Comparison of ENCODE assay signal across 8 cellular contexts in the genomic region with DNA sequence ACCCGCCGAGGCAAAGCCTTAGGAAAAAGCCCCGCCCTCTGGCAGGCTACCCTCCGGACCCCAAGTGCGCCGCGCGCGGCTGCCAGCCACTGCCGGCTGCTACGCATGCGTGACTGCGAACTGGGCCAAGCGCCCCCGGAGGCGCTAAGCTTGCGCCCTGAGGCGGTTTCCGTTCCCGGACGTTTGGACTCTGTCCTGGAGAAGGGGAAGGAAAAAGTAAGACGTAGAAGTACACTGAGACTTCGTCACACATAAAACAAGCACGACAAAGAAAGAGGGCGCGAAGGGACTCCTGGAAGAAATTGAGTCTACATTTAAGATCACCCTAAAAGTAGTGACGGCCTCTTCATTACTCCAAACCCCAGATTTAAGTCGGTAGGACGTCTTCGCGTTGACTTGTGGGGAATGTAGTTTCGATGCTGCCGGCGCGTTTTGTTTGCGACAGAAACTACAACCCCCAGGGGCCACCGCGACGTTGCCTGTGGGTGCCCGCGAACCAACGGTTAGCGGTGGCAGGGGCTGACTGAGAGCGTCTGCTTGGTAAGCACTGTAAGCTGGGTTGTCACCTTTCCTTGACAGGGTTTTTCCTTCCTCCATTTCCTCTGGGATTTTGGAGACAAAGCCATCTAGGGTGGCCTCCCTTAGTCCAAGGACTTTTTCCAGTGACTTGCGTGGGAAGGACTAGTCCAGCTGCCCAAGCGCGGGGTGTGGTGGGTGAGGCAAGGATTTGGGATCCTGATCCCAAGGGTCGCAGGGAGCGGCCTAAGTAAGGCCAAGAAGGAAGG. TPM values are rescaled to one million over a fixed set of nuclear protein-coding genes. Genes with fewer than 3 reads are reported as not detected.
DNase-seq lines count a peak whose midpoint lies in the region; ATAC-seq, FAIRE-seq and TF ChIP-seq lines count a peak whose summit lies in the region.

A gene (plus strand): TSS at position 472 of the 785 bp plus-strand sequence. CDS start 49,715 bp downstream, outside the sequence.

- H4K91ac ChIP-seq in H1 (replicated peaks; ENCODE audit: insufficient read length, low read length) = peak within 1 kb of the TSS; percentile 68

- no peak; a peak in 1 of 3 replicates for TF ChIP-seq POLR2A in H1 (IDR thresholded peaks at IDR 0.05; ENCODE audit: control extremely low read depth in 1 of 2, low read depth in 2 of 2, low read length in 2 of 2)

- WGBS in H1 (ENCODE audit: extremely low coverage in 1 of 2, insufficient coverage in 1 of 2, insufficient read length in 1 of 2, insufficient replicate concordance in 2 of 2, low coverage in 1 of 2, low lambda C conversion rate in 2 of 2, missing lambda C conversion rate in 1 of 2), 2 experiments = 1% methylated on average over 47 of the region's 49 CpGs; no CpG with 5 or more reads in 1 of the 2 experiments

- peaks cover 10% of the 10 kb centered on the region for H3K23me2 ChIP-seq in H1 (ENCODE audit: low read depth, low read length)

- no peak within 1 kb of the TSS for H2BK15ac ChIP-seq in H1 (ENCODE audit: low read length)

- H3K4me2 ChIP-seq in H1 (ENCODE audit: insufficient read depth in 1 of 2, low read depth in 2 of 2, low read length in 2 of 2) = peak within 1 kb of the TSS; percentile 85 to 96

- POLR2A ChIA-PET in H1 (lab: Charles Lee; ENCODE audit: partially characterized antibody) = interaction anchor here (0.9 to 2.2 kb wide), 5 partner anchors 83 to 1780 kb away, joined by 3 to 10 read pairs (median 4); a partner anchor contains a TSS

- H3K56ac ChIP-seq in H1 (replicated peaks; ENCODE audit: insufficient read length, low read depth, low read length) = peak within 1 kb of the TSS; percentile 92

- DNase-seq in COR-L47 (lab: John Stamatoyannopoulos, UW) = peak; percentile 91
- peak; percentile 96 for DNase-seq in HT1080 (ENCODE audit: low read depth)
- DNase-seq in NT2/D1 (ENCODE audit: low read depth, low spot score) = peak; percentile 89
- peak; percentile 98 for DNase-seq in activated CD8-positive, alpha-beta memory T cell treated with anti-CD3 and anti-CD28 coated beads, Interleukin-2, amount 10 ng/mL, durations not matched to agents 7 days and 5 days
- peak; percentile 94 to 98 for DNase-seq in H1 (ENCODE audit: low read depth in 1 of 2, low spot score in 2 of 2)
- DNase-seq in memory B cell (ENCODE audit: low spot score in 2 of 2) = peak; percentile 90 to 91
- DNase-seq in stimulated activated CD8-positive, alpha-beta memory T cell treated with anti-CD3 and anti-CD28 coated beads, Interleukin-12 subunit alpha, Interleukin-12 subunit beta, amount 100 ng/mL, for 24 hours (ENCODE audit: extremely low read depth) = peak; percentile 88

- peak; percentile 82 for FAIRE-seq in H1 (lab: Jason Lieb, UNC)

- H2BK12ac ChIP-seq in H1 (ENCODE audit: low read depth, low read length) = no peak within 1 kb of the TSS; the same call in 1 of the 2 replicates

- peaks cover 0 to 2% of the 10 kb centered on the region in 2 experiments for H4K20me1 ChIP-seq in H1 (replicated peaks in 1 of 2; ENCODE audit: control insufficient read depth in 1 of 2, insufficient read depth in 2 of 2, low read length in 2 of 2)

- TF ChIP-seq CTCF in H1 (IDR thresholded peaks at IDR 0.05; ENCODE audit: control extremely low read depth in 1 of 3, insufficient read depth in 1 of 3, low read depth in 1 of 3, low read length in 3 of 3) = peak in 2 of 3 experiments; percentile 2 to 9; a peak in 2 of 4 replicates

- H3K4me1 Mint-ChIP-seq in activated CD8-positive, alpha-beta memory T cell treated with anti-CD3 and anti-CD28 coated beads, Interleukin-2, amount 10 ng/mL, durations not matched to agents 7 days and 5 days = peaks cover 49% of the 10 kb centered on the region
- peaks cover 32% of the 10 kb centered on the region for H3K4me1 Mint-ChIP-seq in memory B cell

- peak within 1 kb of the TSS; percentile 85 for H3K4ac ChIP-seq in H1 (replicated peaks; ENCODE audit: insufficient read length, low read depth, low read length)

- H2AK5ac ChIP-seq in H1 (ENCODE audit: low read depth, low read length) = no peak within 1 kb of the TSS

- H3K4me3 ChIP-seq in NT2/D1 (ENCODE audit: insufficient read length, low read depth) (peak within 1 kb of the TSS; percentile 63), H1 (ENCODE audit: extremely low read depth in 1 of 4, insufficient read depth in 2 of 4, low read depth in 3 of 4, low read length in 4 of 4) (peak within 1 kb of the TSS; percentile 78 to 95 (median 94))

- no peak within 1 kb of the TSS for H2BK120ac ChIP-seq in H1 (replicated peaks; ENCODE audit: low read depth, low read length)

- H4K8ac ChIP-seq in H1 (ENCODE audit: extremely low read depth, insufficient read depth, low read length) = peak within 1 kb of the TSS; percentile 88

- H3K27ac ChIP-seq in H1 (ENCODE audit: low read depth, low read length) = peak within 1 kb of the TSS; percentile 88

- peak within 1 kb of the TSS; percentile 100 for H2AFZ ChIP-seq in H1 (ENCODE audit: low read length)

- H3K4me1 ChIP-seq in NT2/D1 (ENCODE audit: insufficient read depth, insufficient read length) (no peaks in the 10 kb centered on the region), H1 (replicated peaks in 1 of 4; ENCODE audit: control insufficient read depth in 3 of 4, insufficient read depth in 4 of 4, low read length in 3 of 4) (no peaks in the 10 kb centered on the region)

- H2BK20ac ChIP-seq in H1 (ENCODE audit: low read length) = no peak within 1 kb of the TSS

- H3K23ac ChIP-seq in H1 (ENCODE audit: insufficient read length) = no peak within 1 kb of the TSS

- H3K27me3 ChIP-seq in NT2/D1 (ENCODE audit: insufficient read depth, insufficient read length) (no peaks in the 10 kb centered on the region), H1 (replicated peaks in 1 of 4; ENCODE audit: control insufficient read depth in 3 of 4, extremely low read depth in 1 of 4, insufficient read depth in 3 of 4, low read length in 3 of 4) (no peaks in the 10 kb centered on the region)

- H3K79me2 ChIP-seq in H1 (ENCODE audit: control insufficient read depth in 1 of 2, insufficient read depth in 2 of 2, low read length in 2 of 2) = peaks cover 0 to 6% of the 10 kb centered on the region in 2 experiments; a peak in 2 of 4 replicates

- H3K36me3 Mint-ChIP-seq in activated CD8-positive, alpha-beta memory T cell treated with anti-CD3 and anti-CD28 coated beads, Interleukin-2, amount 10 ng/mL, durations not matched to agents 7 days and 5 days = peaks cover 21% of the 10 kb centered on the region
- H3K36me3 Mint-ChIP-seq in memory B cell = no peaks in the 10 kb centered on the region

- peak within 1 kb of the TSS; percentile 98 for H3K27ac Mint-ChIP-seq in activated CD8-positive, alpha-beta memory T cell treated with anti-CD3 and anti-CD28 coated beads, Interleukin-2, amount 10 ng/mL, durations not matched to agents 7 days and 5 days
- H3K27ac Mint-ChIP-seq in memory B cell = peak within 1 kb of the TSS; percentile 99

- H3K79me1 ChIP-seq in H1 (ENCODE audit: low read depth, low read length) = no peaks in the 10 kb centered on the region

- H3K18ac ChIP-seq in H1 (ENCODE audit: extremely low read depth, low read length) = peak within 1 kb of the TSS; percentile 96

- peak within 1 kb of the TSS; percentile 86 for H3K9ac ChIP-seq in NT2/D1 (ENCODE audit: insufficient read length, low read depth)
- H3K9ac ChIP-seq in H1 (replicated peaks in 1 of 4; ENCODE audit: extremely low read depth in 1 of 4, low read depth in 3 of 4, low read length in 3 of 4) = peak within 1 kb of the TSS; percentile 70 to 84 (median 76)

- H3K4me3 Mint-ChIP-seq in activated CD8-positive, alpha-beta memory T cell treated with anti-CD3 and anti-CD28 coated beads, Interleukin-2, amount 10 ng/mL, durations not matched to agents 7 days and 5 days = peak within 1 kb of the TSS; percentile 94
- peak within 1 kb of the TSS; percentile 96 for H3K4me3 Mint-ChIP-seq in memory B cell

- no peak within 1 kb of the TSS for H3K14ac ChIP-seq in H1 (ENCODE audit: insufficient read length)

- no peaks in the 10 kb centered on the region for H3K9me3 Mint-ChIP-seq in activated CD8-positive, alpha-beta memory T cell treated with anti-CD3 and anti-CD28 coated beads, Interleukin-2, amount 10 ng/mL, durations not matched to agents 7 days and 5 days (ENCODE audit: low read depth)
- H3K9me3 Mint-ChIP-seq in memory B cell = no peaks in the 10 kb centered on the region

- H4K5ac ChIP-seq in H1 (ENCODE audit: insufficient read length, low read depth, low read length) = peak within 1 kb of the TSS; percentile 90

- H3K36me3 ChIP-seq in NT2/D1 (ENCODE audit: insufficient read depth, insufficient read length, low read length) (no peaks in the 10 kb centered on the region), H1 (ENCODE audit: control insufficient read depth in 2 of 4, insufficient read depth in 4 of 4, low read length in 3 of 4) (no peaks in the 10 kb centered on the region)

- CTCF ChIA-PET in activated CD8-positive, alpha-beta memory T cell treated with anti-CD3 and anti-CD28 coated beads, Interleukin-2, amount 10 ng/mL, durations not matched to agents 7 days and 5 days (lab: Charles Lee) = interaction anchor here (0.7 to 2.6 kb wide), 8 partner anchors 12 to 364 kb away, joined by 3 to 16 read pairs (median 4); a partner anchor contains a TSS
- CTCF ChIA-PET in H1 (lab: Charles Lee; ENCODE audit: partially characterized antibody) = interaction anchor here (1.1 to 1.6 kb wide), 2 partner anchors 22 to 93 kb away, joined by 3 to 6 read pairs; no protein-coding TSS in a partner anchor

- no peaks in the 10 kb centered on the region for H3K9me3 ChIP-seq in NT2/D1 (ENCODE audit: insufficient read depth, low read length)
- H3K9me3 ChIP-seq in H1 (ENCODE audit: insufficient read depth in 2 of 2, low read depth in 1 of 2, low read length in 1 of 2) = no peaks in the 10 kb centered on the region

- H2BK5ac ChIP-seq in H1 (ENCODE audit: low read depth, low read length) = peak within 1 kb of the TSS; percentile 94; the same call in 1 of the 2 replicates

- H3K27me3 Mint-ChIP-seq in activated CD8-positive, alpha-beta memory T cell treated with anti-CD3 and anti-CD28 coated beads, Interleukin-2, amount 10 ng/mL, durations not matched to agents 7 days and 5 days = no peaks in the 10 kb centered on the region
- no peaks in the 10 kb centered on the region for H3K27me3 Mint-ChIP-seq in memory B cell

- no peak for TF ChIP-seq EP300 in H1 (IDR thresholded peaks at IDR 0.05; ENCODE audit: borderline replicate concordance in 1 of 2, low read depth in 2 of 2, low read length in 2 of 2)

- TF ChIP-seq RAD21 in H1 (IDR thresholded peaks at IDR 0.05 in 1 of 2, conservative IDR thresholded peaks at IDR 0.05 in 1 of 2; ENCODE audit: low read depth in 2 of 2, low read length in 2 of 2) = no peak

- ATAC-seq in GM21360 (IDR thresholded peaks at IDR 0.05; ENCODE audit: unreplicated experiment) (peak; percentile 69), memory B cell (ENCODE audit: low read depth) (peak; percentile 71)
- peak; percentile 78 for ATAC-seq in activated CD8-positive, alpha-beta memory T cell treated with anti-CD3 and anti-CD28 coated beads, Interleukin-2, amount 10 ng/mL, durations not matched to agents 7 days and 5 days

RNA-seq across cellular contexts. Expression of the gene that starts here (rescaled TPM):
- total RNA-seq in HT1080 (2014; rRNA removed; shearing (Covaris generic)) = 17.1 and 25.5 TPM in 2 replicates
- 28.3 and 29.0 TPM in 2 replicates for polyA plus RNA-seq in HT1080 (2015; cell fraction: cytosol; rRNA removed)
- 31.6 and 33.5 TPM in 2 replicates for polyA plus RNA-seq in HT1080 (2015; cell fraction: nucleus; rRNA removed)
- total RNA-seq in activated CD8-positive, alpha-beta memory T cell treated with anti-CD3 and anti-CD28 coated beads, Interleukin-2, amount 10 ng/mL, durations not matched to agents 7 days and 5 days = 10 to 100 TPM; 23.9 to 25.5 TPM
- total RNA-seq in H1 (2021; fragmentation: NEBNext Ultra II Directional; extraction: Animal tissue kit (Norgen Biotek cat#: 25700)) = 11.5 and 14.3 TPM in 2 replicates
- 3.6 and 3.7 TPM in 2 replicates for polyA plus RNA-seq in H1 (2011; rRNA removed)
- 6.4 TPM for polyA plus RNA-seq in H1 (2011; cell fraction: cytosol; rRNA removed)
- polyA plus RNA-seq in H1 (2011; cell fraction: nucleus; rRNA removed) = 7.3 TPM
- polyA plus RNA-seq in H1 (2012, experiment 1 of 2) = 5.6 to 9.2 TPM (median 6.5 TPM) in 4 replicates
- polyA plus RNA-seq in H1 (2012, experiment 2 of 2) = 0.50 TPM
- 10.5 TPM for polyA plus RNA-seq in H1 (2013, experiment 1 of 2)
- polyA plus RNA-seq in H1 (2013, experiment 2 of 2) = 10.4 TPM
- 7.2 and 12.9 TPM in 2 replicates for polyA minus RNA-seq in H1 (2011; rRNA and poly(A)+ RNA removed)
- polyA minus RNA-seq in H1 (2011; cell fraction: cytosol; rRNA and poly(A)+ RNA removed) = 8.4 TPM
- polyA minus RNA-seq in H1 (2011; cell fraction: nucleus; rRNA and poly(A)+ RNA removed) = 20.9 TPM

Comparison
In these comparisons a context has a peak if more than half of its experiments do, and no peak if none do; other contexts are left out.
1. Peak in every context shown above with its lines: DNase-seq, ATAC-seq, H3K4me3 ChIP-seq and H3K27ac ChIP-seq.